9 cellular contexts compared by ENCODE assay signal in genomic region chr19:48735031-48735615, GRCh38. TPM values are rescaled to one million over a fixed set of nuclear protein-coding genes. Genes with fewer than 3 reads are reported as not detected.
A peak's percentile ranks its signal among the peaks of the same experiment; 100 is the strongest.
DNase-seq lines count a peak whose midpoint lies in the region; TF ChIP-seq lines count a peak whose summit lies in the region.
"Had no signal": no experiment of that assay in that cellular context is flagged by ENCODE, and none has a peak within 500 bp of the region (broad histone marks: within the 10 kb centered on the region; RNA-seq: fewer than 3 reads in every experiment).

No MANE protein-coding gene starts in this region.

- in situ Hi-C loops in GM13976 (cut with MboI; ENCODE audit: low sequenced_read_pairs, unreplicated experiment) = no loop called here

- H3K9me3 Mint-ChIP-seq in osteocyte (ENCODE audit: unreplicated experiment) = no peaks in the 10 kb centered on the region
- H3K9me3 Mint-ChIP-seq: natural killer cell treated with Interleukin-12 subunit alpha and Interleukin-12 subunit beta and Interleukin-15 and Interleukin-18, amount 100 ng/mL, for 72 hours had no signal

- H3K27me3 Mint-ChIP-seq in osteocyte (ENCODE audit: unreplicated experiment) = no peaks in the 10 kb centered on the region

- TF ChIP-seq POLR2A in NB4 (IDR thresholded peaks at IDR 0.05; ENCODE audit: extremely low read depth, insufficient read length) = no peak

- no peak overlapping the region for H3K4me3 ChIP-seq in NB4 (ENCODE audit: low read depth, low read length)
- H3K4me3 ChIP-seq in choroid plexus epithelial cell (ENCODE audit: low read depth, low read length) = peak overlapping the region; percentile 48

- DNase-seq in NB4 (ENCODE audit: low read depth) (peak; percentile 44), choroid plexus epithelial cell (ENCODE audit: low read depth) (peak; percentile 50), osteocyte (ENCODE audit: extremely low spot score, unreplicated experiment) (no peak), GM13976 (ENCODE audit: low spot score) (no peak), germinal center (ENCODE audit: low spot score) (no peak)
- no peak for DNase-seq in activated T-cell treated with anti-CD3 and anti-CD28 coated beads, Interleukin-2, amount 50 U/mL, for 48 hours
- DNase-seq: dermis blood vessel endothelial cell, OCI-M1 had no signal

- H3K36me3 Mint-ChIP-seq in osteocyte (ENCODE audit: unreplicated experiment) = no peaks in the 10 kb centered on the region
- H3K36me3 Mint-ChIP-seq: natural killer cell treated with Interleukin-12 subunit alpha and Interleukin-12 subunit beta and Interleukin-15 and Interleukin-18, amount 100 ng/mL, for 72 hours had no signal

- TF ChIP-seq CTCF in NB4 (IDR thresholded peaks at IDR 0.05; ENCODE audit: low read depth, low read length) = no peak
- TF ChIP-seq CTCF in choroid plexus epithelial cell (conservative IDR thresholded peaks at IDR 0.05; ENCODE audit: low read depth, low read length) = no peak
- no peak for TF ChIP-seq CTCF in osteocyte (IDR thresholded peaks at IDR 0.05)
- no peak for TF ChIP-seq CTCF in GM13976 (IDR thresholded peaks at IDR 0.05; ENCODE audit: borderline replicate concordance, control extremely low read depth, extremely low read depth, insufficient read depth, missing control alignments)

- peaks cover 7% of the 10 kb centered on the region for H3K4me1 Mint-ChIP-seq in osteocyte (ENCODE audit: unreplicated experiment)

- peak overlapping the region; percentile 66 for H3K4me3 Mint-ChIP-seq in osteocyte (ENCODE audit: unreplicated experiment)
- H3K4me3 Mint-ChIP-seq: natural killer cell treated with Interleukin-12 subunit alpha and Interleukin-12 subunit beta and Interleukin-15 and Interleukin-18, amount 100 ng/mL, for 72 hours had no signal

- H3K27ac Mint-ChIP-seq in osteocyte (ENCODE audit: unreplicated experiment) = no peak overlapping the region
- H3K27ac Mint-ChIP-seq: natural killer cell treated with Interleukin-12 subunit alpha and Interleukin-12 subunit beta and Interleukin-15 and Interleukin-18, amount 100 ng/mL, for 72 hours had no signal

RNA-seq across cellular contexts. Expression of gene RASIP1, which starts 5.3 kb away (rescaled TPM):
- 0.43 and 0.57 TPM in 2 replicates for total RNA-seq in osteocyte

RNA-seq across cellular contexts. Expression of gene IZUMO1, which starts 11.6 kb away (rescaled TPM):
- total RNA-seq in osteocyte = not detected in 2 replicates
- total RNA-seq: natural killer cell treated with Interleukin-12 subunit alpha and Interleukin-12 subunit beta and Interleukin-15 and Interleukin-18, amount 100 ng/mL, for 72 hours had no signal

RNA-seq across cellular contexts. Expression of gene MAMSTR, which starts 15.6 kb away (rescaled TPM):
- total RNA-seq in osteocyte = 1.3 and 1.8 TPM in 2 replicates

RNA-seq across cellular contexts. Expression of gene FUT1, which starts 17.3 kb away (rescaled TPM):
- total RNA-seq in osteocyte = 0.11 TPM in 1 of 2 replicates, not detected in the other

RNA-seq across cellular contexts. Expression of gene FGF21, which starts 20.2 kb away (rescaled TPM):
- not detected in 2 replicates for total RNA-seq in osteocyte
- total RNA-seq: dermis blood vessel endothelial cell; natural killer cell treated with Interleukin-12 subunit alpha and Interleukin-12 subunit beta and Interleukin-15 and Interleukin-18, amount 100 ng/mL, for 72 hours had no signal

Comparison
In these comparisons a context has a peak if more than half of its experiments do, and no peak if none do; other contexts are left out.
1. DNase-seq: peak in NB4 (single experiment) and choroid plexus epithelial cell (single experiment); none in osteocyte (single experiment), activated T-cell treated with anti-CD3 and anti-CD28 coated beads, Interleukin-2, amount 50 U/mL, for 48 hours (0 of 2), GM13976 (single experiment) and germinal center (single experiment).